In genomic region chr11:32332990-32333334, GRCh38 we compare ENCODE assay signal across 9 cellular contexts.
DNase-seq lines count a peak whose midpoint lies in the region; ATAC-seq and TF ChIP-seq lines count a peak whose summit lies in the region.
"Had no signal": no experiment of that assay in that cellular context is flagged by ENCODE, and none has a peak within 500 bp of the region (broad histone marks: within the 10 kb centered on the region; RNA-seq: fewer than 3 reads in every experiment).

No MANE protein-coding gene starts in this region.

- no peaks in the 10 kb centered on the region for H3K9me3 Mint-ChIP-seq in activated CD8-positive, alpha-beta memory T cell treated with anti-CD3 and anti-CD28 coated beads, Interleukin-2, amount 10 ng/mL, durations not matched to agents 7 days and 5 days (ENCODE audit: low read depth)

- no peak for ATAC-seq in activated CD8-positive, alpha-beta memory T cell treated with anti-CD3 and anti-CD28 coated beads, Interleukin-2, amount 10 ng/mL, durations not matched to agents 7 days and 5 days

- peaks cover 17% of the 10 kb centered on the region for H3K4me1 Mint-ChIP-seq in activated CD8-positive, alpha-beta memory T cell treated with anti-CD3 and anti-CD28 coated beads, Interleukin-2, amount 10 ng/mL, durations not matched to agents 7 days and 5 days

- H3K4me2 ChIP-seq in mesenchymal stem cell (ENCODE audit: low read length, poor library complexity, severe bottlenecking) = no peak overlapping the region

- no peak overlapping the region for H3K4ac ChIP-seq in mesenchymal stem cell (ENCODE audit: low read depth in 1 of 2, low read length in 2 of 2)

- H3K4me1 ChIP-seq in mesenchymal stem cell (ENCODE audit: control insufficient read depth, insufficient read depth, low read depth, low read length) (peaks cover 7% of the 10 kb centered on the region), suprapubic skin (peaks cover 7% of the 10 kb centered on the region), SJCRH30 (no peaks in the 10 kb centered on the region)

- H3K14ac ChIP-seq in mesenchymal stem cell (ENCODE audit: low read length in 2 of 2) = no peak overlapping the region

- H3K27ac ChIP-seq in mesenchymal stem cell (ENCODE audit: low read length, poor library complexity, severe bottlenecking) (no peak overlapping the region), suprapubic skin (no peak overlapping the region), SJCRH30 (no peak overlapping the region)

- DNase-seq in activated CD8-positive, alpha-beta memory T cell treated with anti-CD3 and anti-CD28 coated beads, Interleukin-2, amount 10 ng/mL, durations not matched to agents 7 days and 5 days = no peak
- no peak for DNase-seq in activated CD8-positive, alpha-beta memory T cell treated with anti-CD3 and anti-CD28 coated beads for 24 hours
- no peak for DNase-seq in astrocyte of the spinal cord (ENCODE audit: low read depth, low spot score)
- no peak for DNase-seq in mesenchymal stem cell
- DNase-seq in suprapubic skin (ENCODE audit: low spot score in 2 of 2) = no peak
- DNase-seq in anterior cingulate cortex (lab: John Stamatoyannopoulos, UW) = no peak
- DNase-seq in SJCRH30 = no peak
- no peak for DNase-seq in MG63
- DNase-seq: NCI-H187 had no signal

- in situ Hi-C loops in astrocyte of the spinal cord (cut with HindIII; ENCODE audit: low sequenced_read_pairs) = no loop called here

- peaks cover 1% of the 10 kb centered on the region for H3K36me3 Mint-ChIP-seq in activated CD8-positive, alpha-beta memory T cell treated with anti-CD3 and anti-CD28 coated beads, Interleukin-2, amount 10 ng/mL, durations not matched to agents 7 days and 5 days

- H4K91ac ChIP-seq in mesenchymal stem cell (ENCODE audit: low read length) = no peak overlapping the region

- no peak overlapping the region for H3K23ac ChIP-seq in mesenchymal stem cell (ENCODE audit: low read length in 2 of 2)

- no peak overlapping the region for H4K8ac ChIP-seq in mesenchymal stem cell (ENCODE audit: low read length)

- H2AFZ ChIP-seq in mesenchymal stem cell (ENCODE audit: low read depth, low read length) = no peak overlapping the region

- H3K79me1 ChIP-seq in mesenchymal stem cell (replicated peaks; ENCODE audit: low read length, poor library complexity, severe bottlenecking) = no peaks in the 10 kb centered on the region

- peak overlapping the region; percentile 10 for H3K9ac ChIP-seq in mesenchymal stem cell (ENCODE audit: low read length)

- H2BK120ac ChIP-seq in mesenchymal stem cell (ENCODE audit: low read depth, low read length) = no peak overlapping the region

- no peak overlapping the region for H3K27ac Mint-ChIP-seq in activated CD8-positive, alpha-beta memory T cell treated with anti-CD3 and anti-CD28 coated beads, Interleukin-2, amount 10 ng/mL, durations not matched to agents 7 days and 5 days

- H3K9me3 ChIP-seq in mesenchymal stem cell (ENCODE audit: control insufficient read depth, low read length) (no peaks in the 10 kb centered on the region), suprapubic skin (no peaks in the 10 kb centered on the region), SJCRH30 (replicated peaks) (no peaks in the 10 kb centered on the region), MG63 (no peaks in the 10 kb centered on the region)

- H3K4me3 Mint-ChIP-seq in activated CD8-positive, alpha-beta memory T cell treated with anti-CD3 and anti-CD28 coated beads, Interleukin-2, amount 10 ng/mL, durations not matched to agents 7 days and 5 days = peak overlapping the region; percentile 39

- no peak overlapping the region for H2AK5ac ChIP-seq in mesenchymal stem cell (ENCODE audit: low read length, severe bottlenecking)

- H3K36me3 ChIP-seq in mesenchymal stem cell (ENCODE audit: control insufficient read depth in 1 of 2, insufficient read depth in 2 of 2, low read depth in 1 of 2, low read length in 2 of 2) (no peaks in the 10 kb centered on the region), suprapubic skin (no peaks in the 10 kb centered on the region), SJCRH30 (no peaks in the 10 kb centered on the region), MG63 (no peaks in the 10 kb centered on the region)

- no peak for TF ChIP-seq EP300 in suprapubic skin (IDR thresholded peaks at IDR 0.05)

- peaks cover 57% of the 10 kb centered on the region for H3K27me3 Mint-ChIP-seq in activated CD8-positive, alpha-beta memory T cell treated with anti-CD3 and anti-CD28 coated beads, Interleukin-2, amount 10 ng/mL, durations not matched to agents 7 days and 5 days

- no peak for TF ChIP-seq CTCF in astrocyte of the spinal cord (IDR thresholded peaks at IDR 0.05; ENCODE audit: low read depth, low read length)
- TF ChIP-seq CTCF in suprapubic skin (IDR thresholded peaks at IDR 0.05) = no peak

- no peak for TF ChIP-seq POLR2A in suprapubic skin (IDR thresholded peaks at IDR 0.05)

- H2BK12ac ChIP-seq in mesenchymal stem cell (ENCODE audit: low read length in 2 of 2) = no peak overlapping the region

- CTCF ChIA-PET in activated CD8-positive, alpha-beta memory T cell treated with anti-CD3 and anti-CD28 coated beads, Interleukin-2, amount 10 ng/mL, durations not matched to agents 7 days and 5 days (lab: Charles Lee) = interaction anchor here (1.9 kb wide), 1 partner anchor 9 kb away, joined by 8 read pairs; no protein-coding TSS in a partner anchor

- H2BK5ac ChIP-seq in mesenchymal stem cell (ENCODE audit: low read depth, low read length, poor library complexity, severe bottlenecking) = no peak overlapping the region

- H3K4me3 ChIP-seq in astrocyte of the spinal cord (ENCODE audit: low read depth, low read length) (peak overlapping the region; percentile 37), mesenchymal stem cell (ENCODE audit: insufficient read depth in 1 of 2, low read depth in 1 of 2, low read length in 2 of 2) (peak overlapping the region in 1 of 2 experiments; percentile 74), suprapubic skin (peak overlapping the region; percentile 45), SJCRH30 (no peak overlapping the region), MG63 (no peak overlapping the region)

- WGBS in mesenchymal stem cell = 50% methylated on average over 14 of the region's 14 CpGs
- WGBS in suprapubic skin = 17% methylated on average over 14 of the region's 14 CpGs

- no peak overlapping the region for H3K18ac ChIP-seq in mesenchymal stem cell (ENCODE audit: low read depth in 1 of 2, low read length in 2 of 2)

- H2BK15ac ChIP-seq in mesenchymal stem cell (ENCODE audit: low read depth, poor library complexity, severe bottlenecking) = no peak overlapping the region

- H3K27me3 ChIP-seq in mesenchymal stem cell (ENCODE audit: control insufficient read depth in 1 of 2, insufficient read depth in 1 of 2, low read length in 2 of 2) (peaks cover 35 to 53% of the 10 kb centered on the region in 2 experiments), suprapubic skin (peaks cover 3% of the 10 kb centered on the region), SJCRH30 (no peaks in the 10 kb centered on the region; the same call in 1 of the 2 replicates), MG63 (no peaks in the 10 kb centered on the region)

Comparison
In these comparisons a context has a peak if more than half of its experiments do, and no peak if none do; other contexts are left out.
1. H3K4me3 ChIP-seq: peak in astrocyte of the spinal cord (single experiment) and suprapubic skin (single experiment); none in SJCRH30 (single experiment) and MG63 (single experiment).